ENCODE assay signal across 28 cellular contexts in the genomic region with DNA sequence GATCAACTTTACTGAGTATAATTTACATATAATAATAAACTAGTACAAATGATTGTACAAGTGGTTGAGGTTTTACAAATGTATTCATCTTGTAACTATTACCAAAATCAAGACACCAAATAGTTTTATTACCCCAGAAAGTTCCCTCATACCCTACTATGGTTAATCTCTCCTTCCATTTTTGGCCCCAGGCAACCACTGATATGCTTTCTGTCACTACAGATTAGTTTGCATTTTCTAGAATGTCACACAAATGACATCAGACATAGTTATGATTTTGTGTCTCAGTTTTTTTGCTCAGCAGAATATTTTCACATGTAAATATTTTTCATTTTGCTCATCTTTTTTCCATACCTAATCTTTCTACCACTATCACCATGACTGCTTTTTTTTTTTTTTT.
"Had no signal": no experiment of that assay in that cellular context is flagged by ENCODE, and none has a peak within 500 bp of the region (broad histone marks: within the 10 kb centered on the region; RNA-seq: fewer than 3 reads in every experiment).

No MANE protein-coding gene starts in this region.

- H3K27ac ChIP-seq: brain microvascular endothelial cell, esophagus muscularis mucosa, foreskin keratinocyte, gastrocnemius medialis, heart left ventricle had no signal

- H3K4me3 ChIP-seq: esophagus muscularis mucosa, gastrocnemius medialis, heart left ventricle had no signal

- DNase-seq: activated CD4-positive, alpha-beta memory T cell treated with anti-CD3 and anti-CD28 coated beads, Interleukin-2, amount 10 ng/mL, durations not matched to agents 7 days and 5 days; activated CD4-positive, alpha-beta T cell treated with anti-CD3 and anti-CD28 coated beads, Interleukin-2, amount 10 ng/mL, durations not matched to agents 24 days and 14 days; activated CD8-positive, alpha-beta memory T cell treated with anti-CD3 and anti-CD28 coated beads for 24 hours; activated effector memory CD4-positive, alpha-beta T cell treated with Interleukin-2 at 50 U/mL for 16 hours; activated gamma-delta T cell treated with Interleukin-2 at 50 U/mL for 16 hours; activated naive CD4-positive, alpha-beta T cell treated with anti-CD3 and anti-CD28 coated beads, Interleukin-2, amount 50 U/mL, for 16 hours; activated naive CD4-positive, alpha-beta T cell treated with Interleukin-2 at 50 U/mL for 16 hours; activated T-cell treated with anti-CD3 and anti-CD28 coated beads, Interleukin-2, amount 50 U/mL, for 48 hours; amniotic stem cell; anterior cingulate cortex; brain microvascular endothelial cell; caudate nucleus; cortex of kidney; dermis blood vessel endothelial cell; effector CD4-positive, alpha-beta T cell; effector memory CD8-positive, alpha-beta T cell; foreskin keratinocyte; gastrocnemius medialis; glutamatergic neuron; heart left ventricle; T-helper 1 cell; T-helper 17 cell; T1000 had no signal

- H3K27me3 Mint-ChIP-seq: activated CD4-positive, alpha-beta memory T cell treated with anti-CD3 and anti-CD28 coated beads, Interleukin-2, amount 10 ng/mL, durations not matched to agents 7 days and 5 days; activated CD4-positive, alpha-beta T cell treated with anti-CD3 and anti-CD28 coated beads, Interleukin-2, amount 10 ng/mL, durations not matched to agents 24 days and 14 days; activated naive CD8-positive, alpha-beta T cell; effector memory CD8-positive, alpha-beta T cell; T-helper 17 cell had no signal

- H3K9me3 ChIP-seq: esophagus muscularis mucosa, gastrocnemius medialis, heart left ventricle had no signal

- FAIRE-seq: astrocyte, colon had no signal

- H3K36me3 ChIP-seq: brain microvascular endothelial cell, esophagus muscularis mucosa, gastrocnemius medialis, heart left ventricle had no signal

- H3K27me3 ChIP-seq: brain microvascular endothelial cell, esophagus muscularis mucosa, foreskin keratinocyte, gastrocnemius medialis, heart left ventricle had no signal

- H3K9me3 Mint-ChIP-seq: activated CD4-positive, alpha-beta memory T cell treated with anti-CD3 and anti-CD28 coated beads, Interleukin-2, amount 10 ng/mL, durations not matched to agents 7 days and 5 days; activated CD4-positive, alpha-beta T cell treated with anti-CD3 and anti-CD28 coated beads, Interleukin-2, amount 10 ng/mL, durations not matched to agents 24 days and 14 days; effector memory CD8-positive, alpha-beta T cell; T-helper 2 cell treated with Interferon-gamma antibody and Interleukin-4, amounts not matched to agents 5 μg/mL and 100 μg/mL, for 36 hours had no signal

- H3K27ac Mint-ChIP-seq: activated CD4-positive, alpha-beta memory T cell treated with anti-CD3 and anti-CD28 coated beads, Interleukin-2, amount 10 ng/mL, durations not matched to agents 7 days and 5 days; activated CD4-positive, alpha-beta T cell treated with anti-CD3 and anti-CD28 coated beads, Interleukin-2, amount 10 ng/mL, durations not matched to agents 24 days and 14 days; activated naive CD8-positive, alpha-beta T cell; effector memory CD8-positive, alpha-beta T cell; T-helper 17 cell; T-helper 2 cell treated with Interferon-gamma antibody and Interleukin-4, amounts not matched to agents 5 μg/mL and 100 μg/mL, for 36 hours had no signal

- H3K4me1 Mint-ChIP-seq: activated CD4-positive, alpha-beta memory T cell treated with anti-CD3 and anti-CD28 coated beads, Interleukin-2, amount 10 ng/mL, durations not matched to agents 7 days and 5 days had no signal

- H3K4me3 Mint-ChIP-seq: activated CD4-positive, alpha-beta memory T cell treated with anti-CD3 and anti-CD28 coated beads, Interleukin-2, amount 10 ng/mL, durations not matched to agents 7 days and 5 days; activated CD4-positive, alpha-beta T cell treated with anti-CD3 and anti-CD28 coated beads, Interleukin-2, amount 10 ng/mL, durations not matched to agents 24 days and 14 days; activated naive CD8-positive, alpha-beta T cell; effector memory CD8-positive, alpha-beta T cell; T-helper 17 cell; T-helper 2 cell treated with Interferon-gamma antibody and Interleukin-4, amounts not matched to agents 5 μg/mL and 100 μg/mL, for 36 hours had no signal

- ATAC-seq: effector memory CD8-positive, alpha-beta T cell; foreskin keratinocyte; gastrocnemius medialis; heart left ventricle; T-helper 17 cell had no signal
